ENCODE assay signal across 8 cellular contexts in the genomic region with DNA sequence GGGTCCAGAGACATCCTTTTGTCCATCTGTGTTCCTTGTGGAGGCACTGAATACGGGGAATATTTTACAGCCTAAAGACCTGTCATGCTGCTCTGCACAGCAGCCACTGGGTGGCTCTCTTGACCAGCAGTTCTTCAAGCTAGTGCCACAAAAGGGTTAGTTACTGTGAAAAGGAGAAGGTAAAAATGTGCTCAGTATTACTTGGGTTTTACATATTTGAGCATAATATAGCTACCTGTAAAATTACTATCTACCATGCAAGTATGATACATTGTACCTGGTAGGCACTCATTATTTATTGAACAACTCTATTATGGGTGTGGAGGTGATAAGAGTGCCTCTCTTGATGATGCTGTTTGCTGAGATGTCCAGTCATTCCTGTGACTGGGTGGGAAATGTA. TPM values are rescaled to one million over a fixed set of nuclear protein-coding genes. Genes with fewer than 3 reads are reported as not detected.
DNase-seq lines count a peak whose midpoint lies in the region; ATAC-seq and TF ChIP-seq lines count a peak whose summit lies in the region.

No MANE protein-coding gene starts in this region.

- H3K27ac ChIP-seq in liver (ENCODE audit: low read depth in 1 of 2, low read length in 2 of 2), result peak overlapping the region; percentile 2 to 61

- TF ChIP-seq RAD21 in liver (IDR thresholded peaks at IDR 0.05), result peak; percentile 100

- ATAC-seq in HG02571 (IDR thresholded peaks at IDR 0.05; ENCODE audit: unreplicated experiment), result peak; percentile 84
- ATAC-seq in stimulated activated naive CD8-positive, alpha-beta T cell treated with anti-CD3 and anti-CD28 coated beads, Interleukin-15, amount 100 ng/mL, for 72 hours, result peak; percentile 78

- 18% methylated on average over 1 of the region's 1 CpG for WGBS in liver

- H3K4me1 ChIP-seq in liver (ENCODE audit: control insufficient read depth in 4 of 4, insufficient read depth in 4 of 4, low read length in 3 of 4), result peaks cover 0 to 45% (median 29%) of the 10 kb centered on the region in 4 donors

- H3K4me3 Mint-ChIP-seq in stimulated activated naive CD8-positive, alpha-beta T cell treated with anti-CD3 and anti-CD28 coated beads, Interleukin-15, amount 100 ng/mL, for 72 hours, result no peak overlapping the region

- H3K27me3 ChIP-seq in liver (ENCODE audit: control insufficient read depth in 4 of 4, insufficient read depth in 4 of 4, low read length in 3 of 4), result no peaks in the 10 kb centered on the region

- no peaks in the 10 kb centered on the region for H3K4me1 Mint-ChIP-seq in stimulated activated naive CD8-positive, alpha-beta T cell treated with anti-CD3 and anti-CD28 coated beads, Interleukin-15, amount 100 ng/mL, for 72 hours

- TF ChIP-seq CTCF in AG09319 (IDR thresholded peaks at IDR 0.05; ENCODE audit: low read depth, low read length) (peak; percentile 98), GM12875 (IDR thresholded peaks at IDR 0.05; ENCODE audit: borderline replicate concordance, insufficient read depth, low read depth, low read length) (peak; percentile 84), choroid plexus epithelial cell (conservative IDR thresholded peaks at IDR 0.05; ENCODE audit: low read depth, low read length) (peak; percentile 98), liver (IDR thresholded peaks at IDR 0.05; ENCODE audit: low read depth, low read length, missing input control) (peak; percentile 94)

- no peak overlapping the region for H3K27ac Mint-ChIP-seq in stimulated activated naive CD8-positive, alpha-beta T cell treated with anti-CD3 and anti-CD28 coated beads, Interleukin-15, amount 100 ng/mL, for 72 hours

- no peaks in the 10 kb centered on the region for H3K9me3 ChIP-seq in liver (ENCODE audit: control insufficient read depth in 4 of 4, low read length in 3 of 4)

- DNase-seq in AG09319 (ENCODE audit: extremely low read depth, low read depth) (peak; percentile 49), NAMALWA (ENCODE audit: low spot score) (peak; percentile 80), SK-N-DZ (ENCODE audit: low spot score) (peak; percentile 77), choroid plexus epithelial cell (ENCODE audit: low read depth) (peak; percentile 91)
- peak; percentile 29 to 40 for DNase-seq in stimulated activated naive CD8-positive, alpha-beta T cell treated with anti-CD3 and anti-CD28 coated beads, Interleukin-15, amount 100 ng/mL, for 72 hours

- no peaks in the 10 kb centered on the region for H3K9me3 Mint-ChIP-seq in stimulated activated naive CD8-positive, alpha-beta T cell treated with anti-CD3 and anti-CD28 coated beads, Interleukin-15, amount 100 ng/mL, for 72 hours

- H3K36me3 ChIP-seq in liver (ENCODE audit: control insufficient read depth in 4 of 4, insufficient read depth in 3 of 4, low read depth in 1 of 4, low read length in 3 of 4), result peaks cover 0 to 4% (median 0%) of the 10 kb centered on the region in 4 donors

- H3K9ac ChIP-seq in liver (ENCODE audit: low read depth in 1 of 2, low read length in 2 of 2), result no peak overlapping the region

- H3K27me3 Mint-ChIP-seq in stimulated activated naive CD8-positive, alpha-beta T cell treated with anti-CD3 and anti-CD28 coated beads, Interleukin-15, amount 100 ng/mL, for 72 hours, result no peaks in the 10 kb centered on the region

- H3K4me3 ChIP-seq in GM12875 (ENCODE audit: low read depth, low read length) (no peak overlapping the region), choroid plexus epithelial cell (ENCODE audit: low read depth, low read length) (no peak overlapping the region), liver (ENCODE audit: low read depth in 1 of 3, low read length in 3 of 3) (no peak overlapping the region)

TF ChIP-seq in liver, 16 proteins besides CTCF, POLR2A, EP300 and RAD21:
- TF ChIP-seq ATF3 (IDR thresholded peaks at IDR 0.05), result no peak
- TF ChIP-seq JUND (IDR thresholded peaks at IDR 0.05), result no peak
- TF ChIP-seq YY1 (IDR thresholded peaks at IDR 0.05), result no peak
- TF ChIP-seq HNF4A (conservative IDR thresholded peaks at IDR 0.05), result no peak
- TF ChIP-seq FOXA1 (IDR thresholded peaks at IDR 0.05), result no peak
- TF ChIP-seq, protein P1, sequence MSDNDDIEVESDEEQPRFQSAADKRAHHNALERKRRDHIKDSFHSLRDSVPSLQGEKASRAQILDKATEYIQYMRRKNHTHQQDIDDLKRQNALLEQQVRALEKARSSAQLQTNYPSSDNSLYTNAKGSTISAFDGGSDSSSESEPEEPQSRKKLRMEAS (IDR thresholded peaks at IDR 0.05), result no peak
- no peak for TF ChIP-seq EGR1 (IDR thresholded peaks at IDR 0.05; ENCODE audit: low read depth in 2 of 2)
- TF ChIP-seq, protein P2, sequence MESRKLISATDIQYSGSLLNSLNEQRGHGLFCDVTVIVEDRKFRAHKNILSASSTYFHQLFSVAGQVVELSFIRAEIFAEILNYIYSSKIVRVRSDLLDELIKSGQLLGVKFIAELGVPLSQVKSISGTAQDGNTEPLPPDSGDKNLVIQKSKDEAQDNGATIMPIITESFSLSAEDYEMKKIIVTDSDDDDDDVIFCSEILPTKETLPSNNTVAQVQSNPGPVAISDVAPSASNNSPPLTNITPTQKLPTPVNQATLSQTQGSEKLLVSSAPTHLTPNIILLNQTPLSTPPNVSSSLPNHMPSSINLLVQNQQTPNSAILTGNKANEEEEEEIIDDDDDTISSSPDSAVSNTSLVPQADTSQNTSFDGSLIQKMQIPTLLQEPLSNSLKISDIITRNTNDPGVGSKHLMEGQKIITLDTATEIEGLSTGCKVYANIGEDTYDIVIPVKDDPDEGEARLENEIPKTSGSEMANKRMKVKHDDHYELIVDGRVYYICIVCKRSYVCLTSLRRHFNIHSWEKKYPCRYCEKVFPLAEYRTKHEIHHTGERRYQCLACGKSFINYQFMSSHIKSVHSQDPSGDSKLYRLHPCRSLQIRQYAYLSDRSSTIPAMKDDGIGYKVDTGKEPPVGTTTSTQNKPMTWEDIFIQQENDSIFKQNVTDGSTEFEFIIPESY (IDR thresholded peaks at IDR 0.05), result no peak
- no peak for TF ChIP-seq TAF1 (conservative IDR thresholded peaks at IDR 0.05)

RNA-seq across cellular contexts. Expression of gene FZD5, which starts 23.6 kb away (rescaled TPM):
- polyA plus RNA-seq in SK-N-DZ (2014; cell fraction: cytosol; rRNA removed), result 4.3 and 5.4 TPM in 2 replicates
- polyA plus RNA-seq in SK-N-DZ (2014; cell fraction: nucleus; rRNA removed), result 2.9 TPM in 2 replicates
- total RNA-seq in liver, result 10 to 100 TPM; 31.0 to 31.1 TPM
- polyA plus RNA-seq in liver, result 10 to 100 TPM; 14.7 to 23.1 TPM

RNA-seq across cellular contexts. Expression of gene CCNYL1, which starts 34.7 kb away (rescaled TPM):
- polyA plus RNA-seq in SK-N-DZ (2014; cell fraction: cytosol; rRNA removed), result 2.7 and 2.8 TPM in 2 replicates
- polyA plus RNA-seq in SK-N-DZ (2014; cell fraction: nucleus; rRNA removed), result 3.8 and 4.9 TPM in 2 replicates
- 1 to 10 TPM; 7.6 to 8.8 TPM for total RNA-seq in liver
- polyA plus RNA-seq in liver, result 1 to 10 TPM; 5.8 to 9.3 TPM

Comparison
In these comparisons a context has a peak if more than half of its experiments do, and no peak if none do; other contexts are left out.
1. DNase-seq: peak in every context shown above with its lines; median percentile 91 in choroid plexus epithelial cell; 80 in NAMALWA; 77 in SK-N-DZ; 49 in AG09319; 34 in stimulated activated naive CD8-positive, alpha-beta T cell treated with anti-CD3 and anti-CD28 coated beads, Interleukin-15, amount 100 ng/mL, for 72 hours.